Comparison of ENCODE assay signal across 21 cellular contexts in genomic region chrX:132208422-132208821, GRCh38. TPM values are rescaled to one million over a fixed set of nuclear protein-coding genes. Genes with fewer than 3 reads are reported as not detected.
DNase-seq lines count a peak whose midpoint lies in the region; FAIRE-seq and TF ChIP-seq lines count a peak whose summit lies in the region.
"Had no signal": no experiment of that assay in that cellular context is flagged by ENCODE, and none has a peak within 500 bp of the region (broad histone marks: within the 10 kb centered on the region; RNA-seq: fewer than 3 reads in every experiment).

No MANE protein-coding gene starts in this region.

- peaks cover 15% of the 10 kb centered on the region for H3K79me2 ChIP-seq in MM.1S (ENCODE audit: low read length)

- H3K27ac ChIP-seq in uterus (peak overlapping the region; percentile 63 to 99), MM.1S (ENCODE audit: low read length) (no peak overlapping the region)
- H3K27ac ChIP-seq: C4-2B had no signal

- TF ChIP-seq CTCF in chondrocyte (IDR thresholded peaks at IDR 0.05) (no peak), mesothelial cell of epicardium (IDR thresholded peaks at IDR 0.05; ENCODE audit: unreplicated experiment) (no peak), uterus (IDR thresholded peaks at IDR 0.05) (no peak), MM.1S (IDR thresholded peaks at IDR 0.05; ENCODE audit: low read length) (no peak)

- peaks cover 58% of the 10 kb centered on the region for H3K4me1 Mint-ChIP-seq in chondrocyte (ENCODE audit: low read depth)
- peaks cover 65% of the 10 kb centered on the region for H3K4me1 Mint-ChIP-seq in mesothelial cell of epicardium

- H3K4me3 ChIP-seq in uterus (no peak overlapping the region), MM.1S (ENCODE audit: low read length) (no peak overlapping the region)

- no peaks in the 10 kb centered on the region for H4K20me1 ChIP-seq in MM.1S (ENCODE audit: insufficient read depth, low read length)

- TF ChIP-seq POLR2A in uterus (IDR thresholded peaks at IDR 0.05) = no peak

- no peak overlapping the region for H3K4me3 Mint-ChIP-seq in chondrocyte (ENCODE audit: unreplicated experiment)
- H3K4me3 Mint-ChIP-seq in mesothelial cell of epicardium = no peak overlapping the region
- H3K4me3 Mint-ChIP-seq: HFFc6, IgD-negative memory B cell had no signal

- peak; percentile 95 for FAIRE-seq in G401.6 (lab: Jason Lieb, UNC)
- FAIRE-seq: D721Med, GM12892 had no signal

- H3K27me3 Mint-ChIP-seq in chondrocyte (ENCODE audit: low read depth) = no peaks in the 10 kb centered on the region
- no peaks in the 10 kb centered on the region for H3K27me3 Mint-ChIP-seq in mesothelial cell of epicardium (ENCODE audit: low read depth)
- H3K27me3 Mint-ChIP-seq: IgD-negative memory B cell had no signal

- H3K4me1 ChIP-seq in uterus (no peaks in the 10 kb centered on the region), MM.1S (ENCODE audit: low read length) (no peaks in the 10 kb centered on the region)
- H3K4me1 ChIP-seq: BE2C had no signal

- no peak for DNase-seq in chondrocyte (ENCODE audit: low spot score)
- DNase-seq in mesothelial cell of epicardium (ENCODE audit: low spot score in 2 of 2, unreplicated experiment in 2 of 2) = no peak
- no peak for DNase-seq in uterus
- DNase-seq in SKM-1 (lab: John Stamatoyannopoulos, UW; ENCODE audit: unreplicated experiment) = no peak
- no peak for DNase-seq in activated CD4-positive, alpha-beta T cell treated with anti-CD3 and anti-CD28 coated beads for 4 hours
- DNase-seq in MM.1S = no peak
- DNase-seq: 8988T; BE2C; CD8-positive, alpha-beta T cell; COR-L47; DMS153; DMS79 treated with DMSO at 0.1 percent for 48 hours; EL; GDM1; HCEC 1CT; HFFc6 had no signal

- H3K36me3 Mint-ChIP-seq in chondrocyte (ENCODE audit: low read depth) = peaks cover 17% of the 10 kb centered on the region
- peaks cover 23% of the 10 kb centered on the region for H3K36me3 Mint-ChIP-seq in mesothelial cell of epicardium

- no peak overlapping the region for H3K4me2 ChIP-seq in MM.1S (ENCODE audit: low read depth, low read length)

- H3K9me3 ChIP-seq in uterus (no peaks in the 10 kb centered on the region), MM.1S (replicated peaks; ENCODE audit: insufficient read depth, low read length) (no peaks in the 10 kb centered on the region)
- H3K9me3 ChIP-seq: BE2C had no signal

- intact Hi-C loops in uterus (cut with DNase I; ENCODE audit: low total_unique reads) = no loop called here

- H3K9me3 Mint-ChIP-seq in chondrocyte (ENCODE audit: low read depth) = no peaks in the 10 kb centered on the region
- peaks cover 3% of the 10 kb centered on the region for H3K9me3 Mint-ChIP-seq in mesothelial cell of epicardium
- H3K9me3 Mint-ChIP-seq: CD8-positive, alpha-beta T cell; HFFc6; IgD-negative memory B cell had no signal

- no peaks in the 10 kb centered on the region for H3F3A ChIP-seq in MM.1S (ENCODE audit: insufficient read depth, low read length)

- no peaks in the 10 kb centered on the region for H3K27me3 ChIP-seq in uterus
- no peaks in the 10 kb centered on the region for H3K27me3 ChIP-seq in MM.1S (replicated peaks; ENCODE audit: insufficient read depth, low read length)
- H3K27me3 ChIP-seq: BE2C had no signal

- no peak overlapping the region for H2AFZ ChIP-seq in MM.1S (ENCODE audit: low read length)

- H3K9ac ChIP-seq in MM.1S (ENCODE audit: low read length) = no peak overlapping the region

- H3K9me2 ChIP-seq in MM.1S (replicated peaks; ENCODE audit: insufficient read depth, low read length) = no peaks in the 10 kb centered on the region

- no peaks in the 10 kb centered on the region for H3K36me3 ChIP-seq in uterus
- H3K36me3 ChIP-seq in MM.1S (replicated peaks; ENCODE audit: insufficient read depth, low read length) = peaks cover under 1% of the 10 kb centered on the region
- H3K36me3 ChIP-seq: BE2C had no signal

- peak overlapping the region; percentile 74 for H3K27ac Mint-ChIP-seq in chondrocyte (ENCODE audit: unreplicated experiment)
- peak overlapping the region; percentile 96 for H3K27ac Mint-ChIP-seq in mesothelial cell of epicardium
- H3K27ac Mint-ChIP-seq: CD8-positive, alpha-beta T cell; HFFc6; IgD-negative memory B cell had no signal

RNA-seq across cellular contexts. Expression of gene RAP2C, which starts 10.8 kb away (rescaled TPM):
- total RNA-seq in chondrocyte (49.7 to 56.1 TPM (median 55.3 TPM) in 3 replicates), mesothelial cell of epicardium (80.1 to 85.0 TPM (median 83.0 TPM) in 3 replicates), uterus (100 to 1,000 TPM in 2 of 4 donors, 10 to 100 TPM in 2; 68.6 to 146 (median 111) TPM)
